Comparison of ENCODE assay signal across 7 cellular contexts in genomic region chr20:26295006-26295405, GRCh38.
"Had no signal": no experiment of that assay in that cellular context is flagged by ENCODE, and none has a peak within 500 bp of the region (broad histone marks: within the 10 kb centered on the region; RNA-seq: fewer than 3 reads in every experiment).

No MANE protein-coding gene starts in this region.

- H3K4me3 ChIP-seq: GM23338 had no signal

- FAIRE-seq: H1, H54, HTR-8/SVneo had no signal

- H3K4me2 ChIP-seq: GM23338 had no signal

- DNase-seq: H9, HCEC 1CT, KBM-7 had no signal

- H2AFZ ChIP-seq: GM23338 had no signal

- ATAC-seq: GM23338 had no signal
